In the genomic region with DNA sequence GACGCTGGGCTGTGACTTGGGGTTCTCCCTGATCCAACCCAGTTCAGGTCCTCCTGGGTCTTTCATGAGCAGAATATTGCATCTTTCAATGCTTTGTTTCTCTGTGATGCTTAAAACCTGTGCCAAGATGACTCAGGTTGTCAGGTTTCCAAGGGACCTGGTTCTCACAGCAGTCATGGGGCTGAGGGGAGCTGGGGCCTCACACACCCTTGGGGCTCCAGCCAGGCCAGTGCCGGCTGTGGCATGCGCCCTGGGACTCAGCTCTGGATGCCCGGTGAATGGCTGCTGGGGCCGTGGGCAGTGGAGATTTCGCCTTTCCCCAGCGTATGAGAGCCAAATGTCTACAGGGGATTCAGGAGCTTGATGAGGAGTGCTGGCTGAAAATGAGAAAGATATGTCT, we compare ENCODE assay signal across 18 cellular contexts. TPM values are rescaled to one million over a fixed set of nuclear protein-coding genes. Genes with fewer than 3 reads are reported as not detected.
DNase-seq lines count a peak whose midpoint lies in the region; ATAC-seq and TF ChIP-seq lines count a peak whose summit lies in the region.
"Had no signal": no experiment of that assay in that cellular context is flagged by ENCODE, and none has a peak within 500 bp of the region (broad histone marks: within the 10 kb centered on the region; RNA-seq: fewer than 3 reads in every experiment).

No MANE protein-coding gene starts in this region.

- H3K36me3 ChIP-seq in heart right ventricle (no peaks in the 10 kb centered on the region), left ventricle myocardium inferior (no peaks in the 10 kb centered on the region), PC-3 (ENCODE audit: low read depth, low read length) (no peaks in the 10 kb centered on the region), esophagus (ENCODE audit: control insufficient read depth in 2 of 2, insufficient read depth in 2 of 2, low read length in 1 of 2) (no peaks in the 10 kb centered on the region)
- no peaks in the 10 kb centered on the region for H3K36me3 ChIP-seq in naive thymus-derived CD4-positive, alpha-beta T cell (ENCODE audit: control insufficient read depth in 2 of 3, insufficient read depth in 3 of 3, low read length in 3 of 3)

- H3K27ac Mint-ChIP-seq in naive thymus-derived CD4-positive, alpha-beta T cell, result peak overlapping the region in 8 of 9 donors; percentile 87 to 98 (median 96)

- H3K9me2 ChIP-seq in PC-3 (replicated peaks; ENCODE audit: low read length), result no peaks in the 10 kb centered on the region

- peaks cover 0 to 3% (median 0%) of the 10 kb centered on the region in 11 donors for H3K9me3 Mint-ChIP-seq in naive thymus-derived CD4-positive, alpha-beta T cell

- POLR2A ChIA-PET in PC-3 (lab: Charles Lee; ENCODE audit: unreplicated experiment), result no interaction called here
- POLR2A ChIA-PET in naive thymus-derived CD4-positive, alpha-beta T cell (lab: Charles Lee), result interaction anchor here (0.7 to 2.8 kb wide), 7 partner anchors 8 to 72 kb away, joined by 3 to 13 read pairs (median 3); no protein-coding TSS in a partner anchor

- H3K27ac ChIP-seq in heart right ventricle (no peak overlapping the region), left ventricle myocardium inferior (replicated peaks) (no peak overlapping the region), PC-3 (ENCODE audit: low read length) (no peak overlapping the region), esophagus (ENCODE audit: low read depth in 2 of 2, low read length in 1 of 2) (peak overlapping the region; percentile 88 to 96)
- H3K27ac ChIP-seq in naive thymus-derived CD4-positive, alpha-beta T cell (ENCODE audit: low read depth, low read length), result no peak overlapping the region

- DNase-seq in heart right ventricle (no peak), left ventricle myocardium inferior (no peak), PC-3 (peak; percentile 23), NCI-H2107 (lab: John Stamatoyannopoulos, UW) (no peak), iPS-NIHi11 (ENCODE audit: low spot score) (no peak), SHP77 (lab: John Stamatoyannopoulos, UW) (no peak)
- DNase-seq in naive thymus-derived CD4-positive, alpha-beta T cell, result no peak
- DNase-seq: C1 segment of cervical spinal cord, Caco-2, DMS153, NCI-H1417 treated with DMSO at 0.1 percent for 48 hours, NCI-H2029, NCI-H510A, NCI-H82, SHP77 treated with DMSO at 0.1 percent for 48 hours had no signal

- no peaks in the 10 kb centered on the region for H3K27me3 Mint-ChIP-seq in naive thymus-derived CD4-positive, alpha-beta T cell

- H3K4me2 ChIP-seq in PC-3 (ENCODE audit: low read length), result no peak overlapping the region

- H4K20me1 ChIP-seq in PC-3 (ENCODE audit: low read length), result no peaks in the 10 kb centered on the region

- BruUV-seq in PC-3 (replicated peaks; lab: Mats Ljungman, UMichigan), result no TSS peak

- H3K36me3 Mint-ChIP-seq in naive thymus-derived CD4-positive, alpha-beta T cell, result peaks cover 0 to 13% (median 8%) of the 10 kb centered on the region in 5 donors

- H3K9me3 ChIP-seq in heart right ventricle (no peaks in the 10 kb centered on the region), left ventricle myocardium inferior (replicated peaks) (no peaks in the 10 kb centered on the region), PC-3 (ENCODE audit: low read length) (no peaks in the 10 kb centered on the region), esophagus (ENCODE audit: control insufficient read depth in 2 of 2, insufficient read depth in 1 of 2, low read depth in 1 of 2, low read length in 1 of 2) (no peaks in the 10 kb centered on the region)
- no peaks in the 10 kb centered on the region for H3K9me3 ChIP-seq in naive thymus-derived CD4-positive, alpha-beta T cell (ENCODE audit: control insufficient read depth in 2 of 3, low read length in 3 of 3)
- H3K9me3 ChIP-seq: Caco-2 had no signal

- H3K79me2 ChIP-seq in PC-3 (ENCODE audit: low read length), result no peaks in the 10 kb centered on the region

- H3K4me1 ChIP-seq in heart right ventricle (peaks cover 0 to 20% (median 0%) of the 10 kb centered on the region in 9 donors), left ventricle myocardium inferior (peaks cover 24% of the 10 kb centered on the region), PC-3 (ENCODE audit: insufficient read depth, low read length) (peaks cover 4% of the 10 kb centered on the region; the same call in 1 of the 2 replicates), esophagus (ENCODE audit: control insufficient read depth in 2 of 2, insufficient read depth in 2 of 2, low read length in 1 of 2) (peaks cover 4 to 26% of the 10 kb centered on the region in 2 donors)
- H3K4me1 ChIP-seq in naive thymus-derived CD4-positive, alpha-beta T cell (ENCODE audit: control insufficient read depth in 2 of 2, insufficient read depth in 2 of 2, low read length in 2 of 2), result peaks cover 4 to 69% of the 10 kb centered on the region in 2 donors

- ATAC-seq in heart right ventricle (peak in 6 of 8 donors; percentile 36 to 56 (median 49)), PC-3 (peak; percentile 31; the same call in 1 of the 2 replicates)
- no peak for ATAC-seq in naive thymus-derived CD4-positive, alpha-beta T cell

- 74 to 86% methylated on average over 7 of the region's 7 CpGs for WGBS in heart right ventricle, 2 donors
- 55 to 83% methylated on average over 7 of the region's 7 CpGs for WGBS in esophagus, 2 donors

- TF ChIP-seq CTCF in heart right ventricle (IDR thresholded peaks at IDR 0.05), result no peak
- no peak for TF ChIP-seq CTCF in left ventricle myocardium inferior (IDR thresholded peaks at IDR 0.05; ENCODE audit: borderline replicate concordance)
- TF ChIP-seq CTCF in PC-3 (conservative IDR thresholded peaks at IDR 0.05; ENCODE audit: low read depth, low read length), result no peak

- peaks cover 8 to 85% (median 81%) of the 10 kb centered on the region in 7 donors for H3K4me1 Mint-ChIP-seq in naive thymus-derived CD4-positive, alpha-beta T cell

- no peaks in the 10 kb centered on the region for H3K27me3 ChIP-seq in heart right ventricle
- H3K27me3 ChIP-seq in left ventricle myocardium inferior (ENCODE audit: low read depth), result no peaks in the 10 kb centered on the region
- no peaks in the 10 kb centered on the region for H3K27me3 ChIP-seq in PC-3 (ENCODE audit: low read length)
- H3K27me3 ChIP-seq in esophagus (ENCODE audit: control insufficient read depth in 1 of 2, insufficient read depth in 2 of 2, low read length in 2 of 2), result no peaks in the 10 kb centered on the region
- no peaks in the 10 kb centered on the region for H3K27me3 ChIP-seq in naive thymus-derived CD4-positive, alpha-beta T cell (ENCODE audit: control insufficient read depth in 2 of 2, insufficient read depth in 2 of 2, low read length in 2 of 2)

- intact Hi-C loops in heart right ventricle (cut with DNase I) (no loop called here), left ventricle myocardium inferior (cut with micrococcal nuclease) (no loop called here), PC-3 (cut with micrococcal nuclease) (no loop called here)
- intact Hi-C loops in naive thymus-derived CD4-positive, alpha-beta T cell (cut with micrococcal nuclease), result loop anchor here in 1 of 2 donors (2.0 kb wide), 1 partner anchor 31 kb away; no protein-coding TSS in a partner anchor

- no peaks in the 10 kb centered on the region for H3F3A ChIP-seq in PC-3 (ENCODE audit: low read length, unreplicated experiment)

- no peak overlapping the region for H3K9ac ChIP-seq in PC-3 (ENCODE audit: low read length)

- CTCF ChIA-PET in PC-3 (lab: Charles Lee), result no interaction called here
- CTCF ChIA-PET in naive thymus-derived CD4-positive, alpha-beta T cell (lab: Charles Lee), result interaction anchor here (1.6 kb wide), 1 partner anchor 27 kb away, joined by 6 read pairs; no protein-coding TSS in a partner anchor

- H3K4me3 ChIP-seq in heart right ventricle (no peak overlapping the region), left ventricle myocardium inferior (no peak overlapping the region), PC-3 (ENCODE audit: low read length) (no peak overlapping the region), esophagus (ENCODE audit: low read depth in 1 of 2, low read length in 2 of 2) (no peak overlapping the region)
- H3K4me3 ChIP-seq in naive thymus-derived CD4-positive, alpha-beta T cell (ENCODE audit: low read length), result no peak overlapping the region

- H2AFZ ChIP-seq in PC-3 (ENCODE audit: low read length), result no peak overlapping the region

- H3K4me3 Mint-ChIP-seq in naive thymus-derived CD4-positive, alpha-beta T cell, result peak overlapping the region in 8 of 10 donors; percentile 15 to 89 (median 80)

RNA-seq across cellular contexts. Expression of a gene that starts 29.6 kb away (rescaled TPM):
- under 1 TPM in 2 of 10 donors, not detected in 8; 0.07 to 0.34 TPM for total RNA-seq in heart right ventricle
- not detected for polyA plus RNA-seq in heart right ventricle
- total RNA-seq in left ventricle myocardium inferior, result 0.33 TPM
- total RNA-seq in PC-3 (2014; rRNA removed), result 0.04 TPM in 1 of 2 replicates, not detected in the other
- polyA plus RNA-seq in esophagus, result 1 to 10 TPM; 1.3 to 2.3 TPM
- total RNA-seq in naive thymus-derived CD4-positive, alpha-beta T cell, result 10 to 100 TPM in 4 of 5 experiments, under 1 TPM in 1; 0.17 to 26.8 (median 21.6) TPM
- polyA plus RNA-seq in naive thymus-derived CD4-positive, alpha-beta T cell, result 10 to 100 TPM; 11.9 to 24.3 TPM
- total RNA-seq: A673, H1 had no signal
- polyA plus RNA-seq: H1 had no signal

Comparison
In these comparisons a context has a peak if more than half of its experiments do, and no peak if none do; other contexts are left out.
1. H3K27ac ChIP-seq: peak in esophagus (2 of 2); none in heart right ventricle (0 of 10), left ventricle myocardium inferior (single experiment), PC-3 (single experiment) and naive thymus-derived CD4-positive, alpha-beta T cell (single experiment).